8 cellular contexts compared by ENCODE assay signal in genomic region chr6:27158316-27158643, GRCh38.
DNase-seq lines count a peak whose midpoint lies in the region; ATAC-seq and TF ChIP-seq lines count a peak whose summit lies in the region.

No MANE protein-coding gene starts in this region.

- H3K4me1 Mint-ChIP-seq in HFFc6 (ENCODE audit: low read depth): peaks cover 40% of the 10 kb centered on the region
- H3K4me1 Mint-ChIP-seq in activated naive CD8-positive, alpha-beta T cell treated with anti-CD3 and anti-CD28 coated beads for 36 hours: peaks cover 49% of the 10 kb centered on the region
- peaks cover 23 to 48% (median 42%) of the 10 kb centered on the region in 4 donors for H3K4me1 Mint-ChIP-seq in naive thymus-derived CD8-positive, alpha-beta T cell

- no peak for ATAC-seq in naive thymus-derived CD8-positive, alpha-beta T cell

- peaks cover 35% of the 10 kb centered on the region for H3K4me1 ChIP-seq in BLaER1

- H3K27ac Mint-ChIP-seq in HFFc6: peak overlapping the region; percentile 54
- peak overlapping the region; percentile 75 for H3K27ac Mint-ChIP-seq in activated naive CD8-positive, alpha-beta T cell treated with anti-CD3 and anti-CD28 coated beads for 36 hours
- H3K27ac Mint-ChIP-seq in naive thymus-derived CD8-positive, alpha-beta T cell: peak overlapping the region; percentile 56 to 99 (median 84)

- peak overlapping the region; percentile 89; the same call in 1 of the 2 replicates for H3K4me3 Mint-ChIP-seq in HFFc6
- H3K4me3 Mint-ChIP-seq in activated naive CD8-positive, alpha-beta T cell treated with anti-CD3 and anti-CD28 coated beads for 36 hours: peak overlapping the region; percentile 74
- peak overlapping the region; percentile 79 to 92 (median 90) for H3K4me3 Mint-ChIP-seq in naive thymus-derived CD8-positive, alpha-beta T cell

- 0 out of 2 replicates have a peak overlapping the region, but pooled peaks have one; percentile 69 for H3K4me2 ChIP-seq in BLaER1

- no peak for TF ChIP-seq CTCF in HFFc6 (IDR thresholded peaks at IDR 0.05)

- no peaks in the 10 kb centered on the region for H3K9me3 ChIP-seq in BLaER1

- DNase-seq in HFFc6 (no peak), NCI-H2196 (lab: John Stamatoyannopoulos, UW; ENCODE audit: unreplicated experiment) (no peak), amniotic stem cell (lab: John Stamatoyannopoulos, UW) (no peak), T1000 (lab: John Stamatoyannopoulos, UW) (no peak)
- DNase-seq in activated naive CD8-positive, alpha-beta T cell treated with anti-CD3 and anti-CD28 coated beads for 36 hours: no peak
- DNase-seq in naive thymus-derived CD8-positive, alpha-beta T cell: no peak
- no peak for DNase-seq in stimulated activated naive CD4-positive, alpha-beta T cell treated with Interleukin-2 at 50 U/mL for 16 hours (lab: John Stamatoyannopoulos, UW)

- H3K27me3 ChIP-seq in BLaER1: no peaks in the 10 kb centered on the region

- POLR2A ChIA-PET in naive thymus-derived CD8-positive, alpha-beta T cell (lab: Charles Lee): interaction anchor here (4.7 kb wide), 1 partner anchor 26 kb away, joined by 44 read pairs; a partner anchor contains a TSS

- H3K9me3 Mint-ChIP-seq in HFFc6: no peaks in the 10 kb centered on the region
- no peaks in the 10 kb centered on the region for H3K9me3 Mint-ChIP-seq in activated naive CD8-positive, alpha-beta T cell treated with anti-CD3 and anti-CD28 coated beads for 36 hours
- H3K9me3 Mint-ChIP-seq in naive thymus-derived CD8-positive, alpha-beta T cell: peaks cover 0 to 4% (median 0%) of the 10 kb centered on the region in 9 donors

- no peak overlapping the region for H3K4me3 ChIP-seq in BLaER1

- no peaks in the 10 kb centered on the region for H3K36me3 ChIP-seq in BLaER1

- no peak overlapping the region for H3K27ac ChIP-seq in BLaER1

- H3K27me3 Mint-ChIP-seq in HFFc6 (ENCODE audit: insufficient read depth): peaks cover 2% of the 10 kb centered on the region; the same call in 1 of the 2 replicates
- no peaks in the 10 kb centered on the region for H3K27me3 Mint-ChIP-seq in activated naive CD8-positive, alpha-beta T cell treated with anti-CD3 and anti-CD28 coated beads for 36 hours
- no peaks in the 10 kb centered on the region for H3K27me3 Mint-ChIP-seq in naive thymus-derived CD8-positive, alpha-beta T cell

- H3K9ac ChIP-seq in BLaER1: no peak overlapping the region

- no peaks in the 10 kb centered on the region for H4K20me1 ChIP-seq in BLaER1

- no peaks in the 10 kb centered on the region for H3K36me3 Mint-ChIP-seq in HFFc6 (ENCODE audit: low read depth)
- no peaks in the 10 kb centered on the region for H3K36me3 Mint-ChIP-seq in activated naive CD8-positive, alpha-beta T cell treated with anti-CD3 and anti-CD28 coated beads for 36 hours
- H3K36me3 Mint-ChIP-seq in naive thymus-derived CD8-positive, alpha-beta T cell: no peaks in the 10 kb centered on the region
